In genomic region chr21:29416268-29416667, GRCh38 we compare ENCODE assay signal across 23 cellular contexts.
"Had no signal": no experiment of that assay in that cellular context is flagged by ENCODE, and none has a peak within 500 bp of the region (broad histone marks: within the 10 kb centered on the region; RNA-seq: fewer than 3 reads in every experiment).

No MANE protein-coding gene starts in this region.

- H3K4me2 ChIP-seq: neural progenitor cell had no signal

- H3K4me1 ChIP-seq: heart left ventricle, neural progenitor cell, right atrium auricular region, sigmoid colon, testis, tibial nerve, upper lobe of right lung, vagina had no signal

- H3K36me3 ChIP-seq: esophagus squamous epithelium, heart left ventricle, neural progenitor cell, ovary, right atrium auricular region, sigmoid colon, upper lobe of right lung, vagina had no signal

- H3K9ac ChIP-seq: neural progenitor cell had no signal

- H2AFZ ChIP-seq: neural progenitor cell had no signal

- ATAC-seq: heart left ventricle; left lobe of liver; natural killer cell treated with Interleukin-12 subunit alpha and Interleukin-12 subunit beta and Interleukin-15 and Interleukin-18, amount 100 ng/mL, for 72 hours; stimulated activated naive B cell treated with anti-CD40 and anti-IgM and Interleukin-4, amounts not matched to agents 10 μg/mL and 1 μg/mL and 100 μg/mL, for 72 hours; stimulated activated naive CD8-positive, alpha-beta T cell treated with anti-CD3 and anti-CD28 coated beads, Interleukin-15, amount 100 ng/mL, for 72 hours; upper lobe of right lung had no signal

- H3K27me3 ChIP-seq: dorsolateral prefrontal cortex, esophagus squamous epithelium, heart left ventricle, neural progenitor cell, ovary, right atrium auricular region, sigmoid colon, testis, tibial nerve, upper lobe of right lung, vagina had no signal

- H3K4me3 ChIP-seq: dorsolateral prefrontal cortex, esophagus squamous epithelium, heart left ventricle, neural progenitor cell, ovary, right atrium auricular region, sigmoid colon, skin epidermis, testis, tibial nerve, upper lobe of right lung, vagina had no signal

- H3K9me3 ChIP-seq: esophagus squamous epithelium, heart left ventricle, ovary, right atrium auricular region, sigmoid colon, testis, tibial nerve, upper lobe of right lung, vagina had no signal

- H3K27ac ChIP-seq: dorsolateral prefrontal cortex, esophagus squamous epithelium, heart left ventricle, neural progenitor cell, ovary, right atrium auricular region, sigmoid colon, skin epidermis, testis, tibial nerve, upper lobe of right lung, vagina had no signal

- DNase-seq: cortex of kidney; dorsolateral prefrontal cortex; effector CD8-positive, alpha-beta T cell; esophagus squamous epithelium; heart left ventricle; hippocampal formation; kidney glomerular epithelial cell; nucleus accumbens; ovary; sigmoid colon; stimulated activated CD4-positive, alpha-beta T cell treated with anti-CD3 and anti-CD28 coated beads, Interleukin-2, amount 100 ng/mL, for 24 hours; stimulated activated CD4-positive, alpha-beta T cell treated with anti-CD3 and anti-CD28 coated beads, Interleukin-4, amount 100 ng/mL, for 4 hours; stimulated activated naive B cell treated with anti-CD40 and anti-IgM and Interleukin-4, amounts not matched to agents 10 μg/mL and 1 μg/mL and 100 μg/mL, for 72 hours; stimulated activated naive CD8-positive, alpha-beta T cell treated with anti-CD3 and anti-CD28 coated beads, Interleukin-15, amount 100 ng/mL, for 72 hours; testis; upper lobe of right lung had no signal
